Comparison of ENCODE assay signal across 29 cellular contexts in genomic region chr15:97679289-97679688, GRCh38.
"Had no signal": no experiment of that assay in that cellular context is flagged by ENCODE, and none has a peak within 500 bp of the region (broad histone marks: within the 10 kb centered on the region; RNA-seq: fewer than 3 reads in every experiment).

No MANE protein-coding gene starts in this region.

- H3K4me3 ChIP-seq: heart right ventricle, left ventricle myocardium inferior, lung, prostate gland, skin epidermis, stomach, testis, thyroid gland, uterus had no signal

- H3K9me3 ChIP-seq: left ventricle myocardium inferior, prostate gland, testis, thyroid gland, uterus had no signal

- H3K36me3 ChIP-seq: heart right ventricle, left ventricle myocardium inferior, prostate gland, stomach, thyroid gland, uterus had no signal

- H3K36me3 Mint-ChIP-seq: mesothelial cell of epicardium; naive thymus-derived CD8-positive, alpha-beta T cell; stimulated activated naive B cell treated with anti-CD40 and anti-IgM and Interleukin-4, amounts not matched to agents 10 μg/mL and 1 μg/mL and 100 μg/mL, for 72 hours; type B pancreatic cell had no signal

- H3K27me3 ChIP-seq: heart right ventricle, stomach, testis, thyroid gland, uterus had no signal

- H3K4me1 ChIP-seq: heart right ventricle, left ventricle myocardium inferior, prostate gland, stomach, testis, thyroid gland, uterus had no signal

- H3K9me3 Mint-ChIP-seq: type B pancreatic cell had no signal

- FAIRE-seq: islet of Langerhans, kidney had no signal

- DNase-seq: heart right ventricle; hippocampal formation; kidney; left ventricle myocardium inferior; mesendoderm; naive thymus-derived CD8-positive, alpha-beta T cell; nucleus accumbens; posterior cingulate gyrus; retina; right cardiac atrium; stimulated activated CD4-positive, alpha-beta T cell treated with anti-CD3 and anti-CD28 coated beads, Interleukin-12 subunit alpha, Interleukin-12 subunit beta, amount 100 ng/mL, for 4 hours; stimulated activated CD4-positive, alpha-beta T cell treated with anti-CD3 and anti-CD28 coated beads, Interleukin-15, amount 100 ng/mL, for 24 hours; stimulated activated CD4-positive, alpha-beta T cell treated with anti-CD3 and anti-CD28 coated beads, Interleukin-2, amount 100 ng/mL, for 24 hours; stimulated activated CD4-positive, alpha-beta T cell treated with anti-CD3 and anti-CD28 coated beads, Interleukin-4, amount 100 ng/mL, for 1 hour; stimulated activated naive B cell treated with anti-CD40 and anti-IgM and Interleukin-4, amounts not matched to agents 10 μg/mL and 1 μg/mL and 100 μg/mL, for 72 hours; stimulated activated naive CD8-positive, alpha-beta T cell treated with anti-CD3 and anti-CD28 coated beads, Interleukin-15, Interleukin-2, amounts not matched to agents 100 U/mL and 50 U/mL, for 24 hours; stomach; testis; thyroid gland; uterus had no signal

- H3K27me3 Mint-ChIP-seq: stimulated activated naive B cell treated with anti-CD40 and anti-IgM and Interleukin-4, amounts not matched to agents 10 μg/mL and 1 μg/mL and 100 μg/mL, for 72 hours had no signal

- H3K4me1 Mint-ChIP-seq: mesothelial cell of epicardium, nephron, neural crest cell had no signal

- ATAC-seq: heart right ventricle; naive thymus-derived CD8-positive, alpha-beta T cell; right cardiac atrium; sciatic nerve; stimulated activated naive B cell treated with anti-CD40 and anti-IgM and Interleukin-4, amounts not matched to agents 10 μg/mL and 1 μg/mL and 100 μg/mL, for 72 hours; stimulated activated naive CD8-positive, alpha-beta T cell treated with anti-CD3 and anti-CD28 coated beads, Interleukin-15, Interleukin-2, amounts not matched to agents 100 U/mL and 50 U/mL, for 24 hours had no signal

- H3K27ac ChIP-seq: heart right ventricle, left ventricle myocardium inferior, prostate gland, skin epidermis, stomach, testis, thyroid gland, uterus had no signal

- H3K27ac Mint-ChIP-seq: mesothelial cell of epicardium; naive thymus-derived CD8-positive, alpha-beta T cell; nephron; stimulated activated naive B cell treated with anti-CD40 and anti-IgM and Interleukin-4, amounts not matched to agents 10 μg/mL and 1 μg/mL and 100 μg/mL, for 72 hours; type B pancreatic cell had no signal

- H3K4me3 Mint-ChIP-seq: mesothelial cell of epicardium; naive thymus-derived CD8-positive, alpha-beta T cell; nephron; neural crest cell; stimulated activated naive B cell treated with anti-CD40 and anti-IgM and Interleukin-4, amounts not matched to agents 10 μg/mL and 1 μg/mL and 100 μg/mL, for 72 hours; type B pancreatic cell had no signal
